1 cellular context compared by ENCODE assay signal in the genomic region with DNA sequence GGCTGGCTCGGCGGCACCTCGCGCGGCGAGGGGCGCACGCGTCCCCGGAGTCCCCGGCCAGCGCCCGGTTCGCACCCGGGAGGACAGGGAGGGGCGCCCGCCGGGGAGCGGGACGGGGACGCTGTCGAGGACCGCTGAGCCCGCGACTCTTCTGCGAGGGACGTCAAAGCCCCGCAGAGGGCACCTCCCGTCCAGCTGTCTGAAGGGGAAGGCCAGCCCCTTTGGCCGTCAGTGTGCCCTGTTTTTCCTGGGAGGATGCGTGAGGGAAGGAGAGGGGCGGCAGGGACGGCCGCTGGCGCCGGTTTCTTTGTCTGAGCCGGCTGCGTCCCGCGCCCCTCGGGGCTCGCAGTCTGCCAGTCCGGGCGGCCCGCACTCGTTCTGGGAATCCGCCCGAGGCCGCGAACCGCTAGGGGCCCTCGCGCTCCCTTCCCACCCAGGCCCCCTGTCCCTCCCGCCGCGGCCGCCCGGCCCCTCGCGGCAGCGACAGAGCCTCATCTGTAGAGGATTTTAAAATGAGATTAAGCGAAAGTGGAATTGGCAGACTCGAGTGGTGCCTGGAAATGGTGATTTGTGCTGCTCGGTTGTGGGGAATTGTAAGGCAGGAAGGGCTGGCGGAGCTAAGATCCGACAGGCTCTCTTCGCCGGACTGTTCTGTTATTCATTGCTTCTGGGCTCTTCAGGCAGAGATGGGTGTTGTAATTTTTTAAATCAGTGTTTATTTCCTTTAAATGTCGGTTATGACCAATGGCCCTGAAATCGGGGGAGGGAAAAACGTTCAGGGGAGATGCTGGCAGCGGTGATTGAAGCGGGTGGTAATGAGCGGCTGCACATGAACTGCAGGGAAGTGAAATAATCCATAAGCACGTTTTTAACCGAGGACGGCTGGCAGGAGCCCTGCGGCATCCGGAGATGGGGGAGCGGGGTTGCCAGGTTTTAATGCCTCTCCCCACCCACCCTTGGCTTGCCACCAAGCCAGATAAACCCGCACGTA.
TF ChIP-seq lines count a peak whose summit lies in the region.

No MANE protein-coding gene starts in this region.

TF ChIP-seq in HepG2, 621 proteins besides CTCF, POLR2A, EP300 and RAD21 (continued from another document and continues in another):
- TF ChIP-seq, protein P1, sequence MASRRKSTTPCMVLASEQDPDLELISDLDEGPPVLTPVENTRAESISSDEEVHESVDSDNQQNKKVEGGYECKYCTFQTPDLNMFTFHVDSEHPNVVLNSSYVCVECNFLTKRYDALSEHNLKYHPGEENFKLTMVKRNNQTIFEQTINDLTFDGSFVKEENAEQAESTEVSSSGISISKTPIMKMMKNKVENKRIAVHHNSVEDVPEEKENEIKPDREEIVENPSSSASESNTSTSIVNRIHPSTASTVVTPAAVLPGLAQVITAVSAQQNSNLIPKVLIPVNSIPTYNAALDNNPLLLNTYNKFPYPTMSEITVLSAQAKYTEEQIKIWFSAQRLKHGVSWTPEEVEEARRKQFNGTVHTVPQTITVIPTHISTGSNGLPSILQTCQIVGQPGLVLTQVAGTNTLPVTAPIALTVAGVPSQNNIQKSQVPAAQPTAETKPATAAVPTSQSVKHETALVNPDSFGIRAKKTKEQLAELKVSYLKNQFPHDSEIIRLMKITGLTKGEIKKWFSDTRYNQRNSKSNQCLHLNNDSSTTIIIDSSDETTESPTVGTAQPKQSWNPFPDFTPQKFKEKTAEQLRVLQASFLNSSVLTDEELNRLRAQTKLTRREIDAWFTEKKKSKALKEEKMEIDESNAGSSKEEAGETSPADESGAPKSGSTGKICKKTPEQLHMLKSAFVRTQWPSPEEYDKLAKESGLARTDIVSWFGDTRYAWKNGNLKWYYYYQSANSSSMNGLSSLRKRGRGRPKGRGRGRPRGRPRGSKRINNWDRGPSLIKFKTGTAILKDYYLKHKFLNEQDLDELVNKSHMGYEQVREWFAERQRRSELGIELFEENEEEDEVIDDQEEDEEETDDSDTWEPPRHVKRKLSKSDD (CRISPR knock-in tag; IDR thresholded peaks at IDR 0.05; ENCODE audit: low read depth), result no peak
- TF ChIP-seq, protein P2, sequence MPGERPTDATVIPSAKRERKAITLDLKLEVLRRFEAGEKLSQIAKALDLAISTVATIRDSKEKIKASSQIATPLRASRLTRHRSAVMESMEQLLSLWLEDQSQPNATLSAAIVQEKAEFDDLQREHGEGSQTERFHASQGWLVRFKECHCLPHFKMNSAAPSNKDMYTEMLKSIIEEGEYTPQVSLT (CRISPR knock-in tag; IDR thresholded peaks at IDR 0.05; ENCODE audit: borderline replicate concordance, low read depth), result no peak
- TF ChIP-seq ZNF652 (CRISPR knock-in tag; IDR thresholded peaks at IDR 0.05; ENCODE audit: borderline replicate concordance, low read depth) (no peak), HNRNPUL1 (IDR thresholded peaks at IDR 0.05; ENCODE audit: low read depth, low read length) (no peak), BCL6 (CRISPR knock-in tag; IDR thresholded peaks at IDR 0.05) (no peak), ZNF263 (CRISPR knock-in tag; IDR thresholded peaks at IDR 0.05) (peak; percentile 35; the same call in 1 of the 2 replicates), RFXAP (CRISPR knock-in tag; IDR thresholded peaks at IDR 0.05; ENCODE audit: borderline replicate concordance) (peak; percentile 49; the same call in 1 of the 2 replicates), ZIK1 (CRISPR knock-in tag; IDR thresholded peaks at IDR 0.05; ENCODE audit: borderline replicate concordance, low read depth) (no peak), GATAD1 (CRISPR knock-in tag; IDR thresholded peaks at IDR 0.05) (no peak), ZBTB38 (CRISPR knock-in tag; IDR thresholded peaks at IDR 0.05) (no peak), KLF12 (CRISPR knock-in tag; IDR thresholded peaks at IDR 0.05; ENCODE audit: borderline replicate concordance) (no peak), ASH2L (IDR thresholded peaks at IDR 0.05; ENCODE audit: insufficient read length, low read depth, low read length) (peak; percentile 70), ISL2 (CRISPR knock-in tag; IDR thresholded peaks at IDR 0.05) (peak; percentile 43), JUNB (CRISPR knock-in tag; IDR thresholded peaks at IDR 0.05; ENCODE audit: borderline replicate concordance) (no peak), BRCA1 (CRISPR knock-in tag; IDR thresholded peaks at IDR 0.05) (peak; percentile 67; the same call in 1 of the 2 replicates), NFATC3 (CRISPR knock-in tag; IDR thresholded peaks at IDR 0.05) (no peak), NONO (IDR thresholded peaks at IDR 0.05) (no peak), NONO (CRISPR knock-in tag; conservative IDR thresholded peaks at IDR 0.05) (no peak; the same call in 1 of the 2 replicates), ZNF12 (CRISPR knock-in tag; IDR thresholded peaks at IDR 0.05) (no peak), PAX8 (CRISPR knock-in tag; IDR thresholded peaks at IDR 0.05; ENCODE audit: borderline replicate concordance) (no peak), KAT7 (CRISPR knock-in tag; IDR thresholded peaks at IDR 0.05; ENCODE audit: borderline replicate concordance) (peak; percentile 27; the same call in 1 of the 2 replicates), U2AF2 (IDR thresholded peaks at IDR 0.05; ENCODE audit: low read depth, low read length) (no peak), ZNF251 (CRISPR knock-in tag; IDR thresholded peaks at IDR 0.05) (no peak)
- TF ChIP-seq, protein P3, sequence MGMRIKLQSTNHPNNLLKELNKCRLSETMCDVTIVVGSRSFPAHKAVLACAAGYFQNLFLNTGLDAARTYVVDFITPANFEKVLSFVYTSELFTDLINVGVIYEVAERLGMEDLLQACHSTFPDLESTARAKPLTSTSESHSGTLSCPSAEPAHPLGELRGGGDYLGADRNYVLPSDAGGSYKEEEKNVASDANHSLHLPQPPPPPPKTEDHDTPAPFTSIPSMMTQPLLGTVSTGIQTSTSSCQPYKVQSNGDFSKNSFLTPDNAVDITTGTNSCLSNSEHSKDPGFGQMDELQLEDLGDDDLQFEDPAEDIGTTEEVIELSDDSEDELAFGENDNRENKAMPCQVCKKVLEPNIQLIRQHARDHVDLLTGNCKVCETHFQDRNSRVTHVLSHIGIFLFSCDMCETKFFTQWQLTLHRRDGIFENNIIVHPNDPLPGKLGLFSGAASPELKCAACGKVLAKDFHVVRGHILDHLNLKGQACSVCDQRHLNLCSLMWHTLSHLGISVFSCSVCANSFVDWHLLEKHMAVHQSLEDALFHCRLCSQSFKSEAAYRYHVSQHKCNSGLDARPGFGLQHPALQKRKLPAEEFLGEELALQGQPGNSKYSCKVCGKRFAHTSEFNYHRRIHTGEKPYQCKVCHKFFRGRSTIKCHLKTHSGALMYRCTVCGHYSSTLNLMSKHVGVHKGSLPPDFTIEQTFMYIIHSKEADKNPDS (CRISPR knock-in tag; IDR thresholded peaks at IDR 0.05), result no peak
- TF ChIP-seq, protein P4, sequence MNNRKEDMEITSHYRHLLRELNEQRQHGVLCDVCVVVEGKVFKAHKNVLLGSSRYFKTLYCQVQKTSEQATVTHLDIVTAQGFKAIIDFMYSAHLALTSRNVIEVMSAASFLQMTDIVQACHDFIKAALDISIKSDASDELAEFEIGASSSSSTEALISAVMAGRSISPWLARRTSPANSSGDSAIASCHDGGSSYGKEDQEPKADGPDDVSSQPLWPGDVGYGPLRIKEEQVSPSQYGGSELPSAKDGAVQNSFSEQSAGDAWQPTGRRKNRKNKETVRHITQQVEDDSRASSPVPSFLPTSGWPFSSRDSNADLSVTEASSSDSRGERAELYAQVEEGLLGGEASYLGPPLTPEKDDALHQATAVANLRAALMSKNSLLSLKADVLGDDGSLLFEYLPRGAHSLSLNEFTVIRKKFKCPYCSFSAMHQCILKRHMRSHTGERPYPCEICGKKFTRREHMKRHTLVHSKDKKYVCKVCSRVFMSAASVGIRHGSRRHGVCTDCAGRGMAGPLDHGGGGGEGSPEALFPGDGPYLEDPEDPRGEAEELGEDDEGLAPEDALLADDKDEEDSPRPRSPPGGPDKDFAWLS (CRISPR knock-in tag; IDR thresholded peaks at IDR 0.05; ENCODE audit: borderline replicate concordance), result peak; percentile 22; the same call in 1 of the 2 replicates
- TF ChIP-seq, protein P5, sequence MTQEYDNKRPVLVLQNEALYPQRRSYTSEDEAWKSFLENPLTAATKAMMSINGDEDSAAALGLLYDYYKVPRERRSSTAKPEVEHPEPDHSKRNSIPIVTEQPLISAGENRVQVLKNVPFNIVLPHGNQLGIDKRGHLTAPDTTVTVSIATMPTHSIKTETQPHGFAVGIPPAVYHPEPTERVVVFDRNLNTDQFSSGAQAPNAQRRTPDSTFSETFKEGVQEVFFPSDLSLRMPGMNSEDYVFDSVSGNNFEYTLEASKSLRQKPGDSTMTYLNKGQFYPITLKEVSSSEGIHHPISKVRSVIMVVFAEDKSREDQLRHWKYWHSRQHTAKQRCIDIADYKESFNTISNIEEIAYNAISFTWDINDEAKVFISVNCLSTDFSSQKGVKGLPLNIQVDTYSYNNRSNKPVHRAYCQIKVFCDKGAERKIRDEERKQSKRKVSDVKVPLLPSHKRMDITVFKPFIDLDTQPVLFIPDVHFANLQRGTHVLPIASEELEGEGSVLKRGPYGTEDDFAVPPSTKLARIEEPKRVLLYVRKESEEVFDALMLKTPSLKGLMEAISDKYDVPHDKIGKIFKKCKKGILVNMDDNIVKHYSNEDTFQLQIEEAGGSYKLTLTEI (CRISPR knock-in tag; conservative IDR thresholded peaks at IDR 0.05), result no peak
- TF ChIP-seq, protein P6, sequence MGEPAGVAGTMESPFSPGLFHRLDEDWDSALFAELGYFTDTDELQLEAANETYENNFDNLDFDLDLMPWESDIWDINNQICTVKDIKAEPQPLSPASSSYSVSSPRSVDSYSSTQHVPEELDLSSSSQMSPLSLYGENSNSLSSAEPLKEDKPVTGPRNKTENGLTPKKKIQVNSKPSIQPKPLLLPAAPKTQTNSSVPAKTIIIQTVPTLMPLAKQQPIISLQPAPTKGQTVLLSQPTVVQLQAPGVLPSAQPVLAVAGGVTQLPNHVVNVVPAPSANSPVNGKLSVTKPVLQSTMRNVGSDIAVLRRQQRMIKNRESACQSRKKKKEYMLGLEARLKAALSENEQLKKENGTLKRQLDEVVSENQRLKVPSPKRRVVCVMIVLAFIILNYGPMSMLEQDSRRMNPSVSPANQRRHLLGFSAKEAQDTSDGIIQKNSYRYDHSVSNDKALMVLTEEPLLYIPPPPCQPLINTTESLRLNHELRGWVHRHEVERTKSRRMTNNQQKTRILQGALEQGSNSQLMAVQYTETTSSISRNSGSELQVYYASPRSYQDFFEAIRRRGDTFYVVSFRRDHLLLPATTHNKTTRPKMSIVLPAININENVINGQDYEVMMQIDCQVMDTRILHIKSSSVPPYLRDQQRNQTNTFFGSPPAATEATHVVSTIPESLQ (CRISPR knock-in tag; conservative IDR thresholded peaks at IDR 0.05), result no peak
- TF ChIP-seq, protein P7, sequence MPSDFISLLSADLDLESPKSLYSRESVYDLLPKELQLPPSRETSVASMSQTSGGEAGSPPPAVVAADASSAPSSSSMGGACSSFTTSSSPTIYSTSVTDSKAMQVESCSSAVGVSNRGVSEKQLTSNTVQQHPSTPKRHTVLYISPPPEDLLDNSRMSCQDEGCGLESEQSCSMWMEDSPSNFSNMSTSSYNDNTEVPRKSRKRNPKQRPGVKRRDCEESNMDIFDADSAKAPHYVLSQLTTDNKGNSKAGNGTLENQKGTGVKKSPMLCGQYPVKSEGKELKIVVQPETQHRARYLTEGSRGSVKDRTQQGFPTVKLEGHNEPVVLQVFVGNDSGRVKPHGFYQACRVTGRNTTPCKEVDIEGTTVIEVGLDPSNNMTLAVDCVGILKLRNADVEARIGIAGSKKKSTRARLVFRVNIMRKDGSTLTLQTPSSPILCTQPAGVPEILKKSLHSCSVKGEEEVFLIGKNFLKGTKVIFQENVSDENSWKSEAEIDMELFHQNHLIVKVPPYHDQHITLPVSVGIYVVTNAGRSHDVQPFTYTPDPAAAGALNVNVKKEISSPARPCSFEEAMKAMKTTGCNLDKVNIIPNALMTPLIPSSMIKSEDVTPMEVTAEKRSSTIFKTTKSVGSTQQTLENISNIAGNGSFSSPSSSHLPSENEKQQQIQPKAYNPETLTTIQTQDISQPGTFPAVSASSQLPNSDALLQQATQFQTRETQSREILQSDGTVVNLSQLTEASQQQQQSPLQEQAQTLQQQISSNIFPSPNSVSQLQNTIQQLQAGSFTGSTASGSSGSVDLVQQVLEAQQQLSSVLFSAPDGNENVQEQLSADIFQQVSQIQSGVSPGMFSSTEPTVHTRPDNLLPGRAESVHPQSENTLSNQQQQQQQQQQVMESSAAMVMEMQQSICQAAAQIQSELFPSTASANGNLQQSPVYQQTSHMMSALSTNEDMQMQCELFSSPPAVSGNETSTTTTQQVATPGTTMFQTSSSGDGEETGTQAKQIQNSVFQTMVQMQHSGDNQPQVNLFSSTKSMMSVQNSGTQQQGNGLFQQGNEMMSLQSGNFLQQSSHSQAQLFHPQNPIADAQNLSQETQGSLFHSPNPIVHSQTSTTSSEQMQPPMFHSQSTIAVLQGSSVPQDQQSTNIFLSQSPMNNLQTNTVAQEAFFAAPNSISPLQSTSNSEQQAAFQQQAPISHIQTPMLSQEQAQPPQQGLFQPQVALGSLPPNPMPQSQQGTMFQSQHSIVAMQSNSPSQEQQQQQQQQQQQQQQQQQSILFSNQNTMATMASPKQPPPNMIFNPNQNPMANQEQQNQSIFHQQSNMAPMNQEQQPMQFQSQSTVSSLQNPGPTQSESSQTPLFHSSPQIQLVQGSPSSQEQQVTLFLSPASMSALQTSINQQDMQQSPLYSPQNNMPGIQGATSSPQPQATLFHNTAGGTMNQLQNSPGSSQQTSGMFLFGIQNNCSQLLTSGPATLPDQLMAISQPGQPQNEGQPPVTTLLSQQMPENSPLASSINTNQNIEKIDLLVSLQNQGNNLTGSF (CRISPR knock-in tag; IDR thresholded peaks at IDR 0.05), result no peak
- TF ChIP-seq, protein P8, sequence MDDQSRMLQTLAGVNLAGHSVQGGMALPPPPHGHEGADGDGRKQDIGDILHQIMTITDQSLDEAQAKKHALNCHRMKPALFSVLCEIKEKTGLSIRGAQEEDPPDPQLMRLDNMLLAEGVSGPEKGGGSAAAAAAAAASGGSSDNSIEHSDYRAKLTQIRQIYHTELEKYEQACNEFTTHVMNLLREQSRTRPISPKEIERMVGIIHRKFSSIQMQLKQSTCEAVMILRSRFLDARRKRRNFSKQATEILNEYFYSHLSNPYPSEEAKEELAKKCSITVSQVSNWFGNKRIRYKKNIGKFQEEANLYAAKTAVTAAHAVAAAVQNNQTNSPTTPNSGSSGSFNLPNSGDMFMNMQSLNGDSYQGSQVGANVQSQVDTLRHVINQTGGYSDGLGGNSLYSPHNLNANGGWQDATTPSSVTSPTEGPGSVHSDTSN (CRISPR knock-in tag; IDR thresholded peaks at IDR 0.05; ENCODE audit: borderline replicate concordance), result 0 out of 2 replicates have a peak, but pooled peaks have one; percentile 39
- TF ChIP-seq, protein P9, sequence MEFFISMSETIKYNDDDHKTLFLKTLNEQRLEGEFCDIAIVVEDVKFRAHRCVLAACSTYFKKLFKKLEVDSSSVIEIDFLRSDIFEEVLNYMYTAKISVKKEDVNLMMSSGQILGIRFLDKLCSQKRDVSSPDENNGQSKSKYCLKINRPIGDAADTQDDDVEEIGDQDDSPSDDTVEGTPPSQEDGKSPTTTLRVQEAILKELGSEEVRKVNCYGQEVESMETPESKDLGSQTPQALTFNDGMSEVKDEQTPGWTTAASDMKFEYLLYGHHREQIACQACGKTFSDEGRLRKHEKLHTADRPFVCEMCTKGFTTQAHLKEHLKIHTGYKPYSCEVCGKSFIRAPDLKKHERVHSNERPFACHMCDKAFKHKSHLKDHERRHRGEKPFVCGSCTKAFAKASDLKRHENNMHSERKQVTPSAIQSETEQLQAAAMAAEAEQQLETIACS (CRISPR knock-in tag; IDR thresholded peaks at IDR 0.05), result peak; percentile 45; the same call in 1 of the 2 replicates
- TF ChIP-seq, protein P10, sequence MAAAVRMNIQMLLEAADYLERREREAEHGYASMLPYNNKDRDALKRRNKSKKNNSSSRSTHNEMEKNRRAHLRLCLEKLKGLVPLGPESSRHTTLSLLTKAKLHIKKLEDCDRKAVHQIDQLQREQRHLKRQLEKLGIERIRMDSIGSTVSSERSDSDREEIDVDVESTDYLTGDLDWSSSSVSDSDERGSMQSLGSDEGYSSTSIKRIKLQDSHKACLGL (CRISPR knock-in tag; IDR thresholded peaks at IDR 0.05), result 0 out of 2 replicates have a peak, but pooled peaks have one; percentile 46
